In genomic region chr2:158810761-158811470, GRCh38 we compare ENCODE assay signal across 17 cellular contexts. TPM values are rescaled to one million over a fixed set of nuclear protein-coding genes. Genes with fewer than 3 reads are reported as not detected.
A peak's percentile ranks its signal among the peaks of the same experiment; 100 is the strongest.
DNase-seq lines count a peak whose midpoint lies in the region; ATAC-seq and TF ChIP-seq lines count a peak whose summit lies in the region.
"Had no signal": no experiment of that assay in that cellular context is flagged by ENCODE, and none has a peak within 500 bp of the region (broad histone marks: within the 10 kb centered on the region; RNA-seq: fewer than 3 reads in every experiment).

No MANE protein-coding gene starts in this region.

- no peaks in the 10 kb centered on the region for H3K79me1 ChIP-seq in mesenchymal stem cell (replicated peaks; ENCODE audit: low read length, poor library complexity, severe bottlenecking)

- H3K27me3 ChIP-seq in esophagus (ENCODE audit: control insufficient read depth in 1 of 2, insufficient read depth in 2 of 2, low read length in 2 of 2) (no peaks in the 10 kb centered on the region), mesenchymal stem cell (ENCODE audit: control insufficient read depth in 1 of 2, insufficient read depth in 1 of 2, low read length in 2 of 2) (no peaks in the 10 kb centered on the region), subcutaneous abdominal adipose tissue (ENCODE audit: control insufficient read depth in 5 of 5, insufficient read depth in 4 of 5, low read length in 5 of 5) (no peaks in the 10 kb centered on the region)
- H3K27me3 ChIP-seq: BLaER1 had no signal

- no peak overlapping the region for H3K4me3 ChIP-seq in esophagus (ENCODE audit: low read depth in 1 of 2, low read length in 2 of 2)
- peak overlapping the region in 1 of 2 experiments; percentile 17 for H3K4me3 ChIP-seq in mesenchymal stem cell (ENCODE audit: insufficient read depth in 1 of 2, low read depth in 1 of 2, low read length in 2 of 2)
- no peak overlapping the region for H3K4me3 ChIP-seq in subcutaneous abdominal adipose tissue (ENCODE audit: low read depth in 1 of 5, low read length in 5 of 5)
- H3K4me3 ChIP-seq: BLaER1 had no signal

- no peak for TF ChIP-seq CTCF in C4-2B (conservative IDR thresholded peaks at IDR 0.05)

- H2AFZ ChIP-seq in mesenchymal stem cell (ENCODE audit: low read depth, low read length) = no peak overlapping the region

- 25 to 41% methylated on average over 6 of the region's 6 CpGs for WGBS in esophagus, 2 donors
- WGBS in mesenchymal stem cell = 81% methylated on average over 5 of the region's 6 CpGs

- no peak overlapping the region for H3K4ac ChIP-seq in mesenchymal stem cell (ENCODE audit: low read depth in 1 of 2, low read length in 2 of 2)

- H3K9ac ChIP-seq in mesenchymal stem cell (ENCODE audit: low read length) = peak overlapping the region; percentile 15
- H3K9ac ChIP-seq in subcutaneous abdominal adipose tissue (ENCODE audit: low read length in 5 of 5) = no peak overlapping the region
- H3K9ac ChIP-seq: BLaER1 had no signal

- intact Hi-C loops in left cardiac atrium (cut with DNase I) = no loop called here

- no peak for ATAC-seq in left cardiac atrium
- no peak for ATAC-seq in GM18861 (IDR thresholded peaks at IDR 0.05; ENCODE audit: unreplicated experiment)
- ATAC-seq: PC-3 had no signal

- no peak overlapping the region for H2BK15ac ChIP-seq in mesenchymal stem cell (ENCODE audit: low read depth, poor library complexity, severe bottlenecking)

- no peak overlapping the region for H2BK5ac ChIP-seq in mesenchymal stem cell (ENCODE audit: low read depth, low read length, poor library complexity, severe bottlenecking)

- H3K18ac ChIP-seq in mesenchymal stem cell (ENCODE audit: low read depth in 1 of 2, low read length in 2 of 2) = no peak overlapping the region

- H3K4me1 ChIP-seq in esophagus (ENCODE audit: control insufficient read depth in 2 of 2, insufficient read depth in 2 of 2, low read length in 1 of 2) (peaks cover 0 to 3% of the 10 kb centered on the region in 2 donors), mesenchymal stem cell (ENCODE audit: control insufficient read depth, insufficient read depth, low read depth, low read length) (peaks cover 3% of the 10 kb centered on the region), subcutaneous abdominal adipose tissue (ENCODE audit: control insufficient read depth in 5 of 5, insufficient read depth in 5 of 5, low read length in 5 of 5) (peaks cover 0 to 15% (median 15%) of the 10 kb centered on the region in 5 donors)
- H3K4me1 ChIP-seq: BLaER1 had no signal

- no peak overlapping the region for H4K91ac ChIP-seq in mesenchymal stem cell (ENCODE audit: low read length)

- H3K27ac ChIP-seq in C4-2B = peak overlapping the region; percentile 48; the same call in 1 of the 2 replicates
- H3K27ac ChIP-seq in esophagus (ENCODE audit: low read depth in 2 of 2, low read length in 1 of 2) = peak overlapping the region; percentile 38 to 86
- no peak overlapping the region for H3K27ac ChIP-seq in mesenchymal stem cell (ENCODE audit: low read length, poor library complexity, severe bottlenecking)
- H3K27ac ChIP-seq in subcutaneous abdominal adipose tissue (ENCODE audit: low read depth, low read length) = peak overlapping the region; percentile 33
- H3K27ac ChIP-seq: BLaER1, RWPE1 had no signal

- H2AK5ac ChIP-seq in mesenchymal stem cell (ENCODE audit: low read length, severe bottlenecking) = no peak overlapping the region

- peaks cover 0 to 2% of the 10 kb centered on the region in 2 donors for H3K36me3 ChIP-seq in esophagus (ENCODE audit: control insufficient read depth in 2 of 2, insufficient read depth in 2 of 2, low read length in 1 of 2)
- H3K36me3 ChIP-seq in mesenchymal stem cell (ENCODE audit: control insufficient read depth in 1 of 2, insufficient read depth in 2 of 2, low read depth in 1 of 2, low read length in 2 of 2) = no peaks in the 10 kb centered on the region
- no peaks in the 10 kb centered on the region for H3K36me3 ChIP-seq in subcutaneous abdominal adipose tissue (ENCODE audit: control insufficient read depth in 5 of 5, insufficient read depth in 5 of 5, low read length in 5 of 5)
- H3K36me3 ChIP-seq: BLaER1 had no signal

- no peak overlapping the region for H2BK120ac ChIP-seq in mesenchymal stem cell (ENCODE audit: low read depth, low read length)

- H3K9me3 ChIP-seq in esophagus (ENCODE audit: control insufficient read depth in 2 of 2, insufficient read depth in 1 of 2, low read depth in 1 of 2, low read length in 1 of 2) (no peaks in the 10 kb centered on the region), mesenchymal stem cell (ENCODE audit: control insufficient read depth, low read length) (no peaks in the 10 kb centered on the region), subcutaneous abdominal adipose tissue (ENCODE audit: control insufficient read depth in 5 of 5, low read length in 5 of 5) (no peaks in the 10 kb centered on the region)
- H3K9me3 ChIP-seq: BLaER1 had no signal

- H3K23ac ChIP-seq in mesenchymal stem cell (ENCODE audit: low read length in 2 of 2) = no peak overlapping the region

- H3K4me2 ChIP-seq in mesenchymal stem cell (ENCODE audit: low read length, poor library complexity, severe bottlenecking) = no peak overlapping the region
- H3K4me2 ChIP-seq: BLaER1 had no signal

- DNase-seq in mesenchymal stem cell = no peak
- DNase-seq in activated gamma-delta T cell (lab: John Stamatoyannopoulos, UW) = no peak
- no peak for DNase-seq in left cardiac atrium
- DNase-seq: CD8-positive, alpha-beta memory T cell; NCI-H1105; NCI-H2081; NCI-H345; NCI-H524 treated with DMSO at 0.1 percent for 48 hours; PC-3; SIG-M5 had no signal

- no peak overlapping the region for H2BK12ac ChIP-seq in mesenchymal stem cell (ENCODE audit: low read length in 2 of 2)

- no peak overlapping the region for H4K8ac ChIP-seq in mesenchymal stem cell (ENCODE audit: low read length)

- no peak overlapping the region for H3K14ac ChIP-seq in mesenchymal stem cell (ENCODE audit: low read length in 2 of 2)

RNA-seq across cellular contexts. Expression of gene DAPL1, which starts 15.8 kb away (rescaled TPM):
- polyA plus RNA-seq in esophagus = 100 to 1,000 TPM; 426 to 475 TPM
- polyA plus RNA-seq in mesenchymal stem cell (2013, experiment 1 of 2) = not detected
- 0.12 TPM for polyA plus RNA-seq in mesenchymal stem cell (2013, experiment 2 of 2)
- total RNA-seq in left cardiac atrium = not detected
- total RNA-seq: CD8-positive, alpha-beta memory T cell; H1; PC-3 had no signal
- polyA plus RNA-seq: CD8-positive, alpha-beta memory T cell; H1 had no signal
